In genomic region chr7:1447551-1448244, GRCh38 we compare ENCODE assay signal across 17 cellular contexts. TPM values are rescaled to one million over a fixed set of nuclear protein-coding genes. Genes with fewer than 3 reads are reported as not detected.
DNase-seq lines count a peak whose midpoint lies in the region; ATAC-seq, FAIRE-seq and TF ChIP-seq lines count a peak whose summit lies in the region.
"Had no signal": no experiment of that assay in that cellular context is flagged by ENCODE, and none has a peak within 500 bp of the region (broad histone marks: within the 10 kb centered on the region; RNA-seq: fewer than 3 reads in every experiment).

No MANE protein-coding gene starts in this region.

- H4K8ac ChIP-seq in IMR-90 (ENCODE audit: low read depth in 2 of 2, low read length in 2 of 2), result 0 out of 4 replicates have a peak overlapping the region, but pooled peaks of 1 of the 2 experiments have one; percentile 16
- H4K8ac ChIP-seq in H1 (ENCODE audit: extremely low read depth, insufficient read depth, low read length), result peak overlapping the region; percentile 71; the same call in 1 of the 2 replicates

- H3K4ac ChIP-seq in IMR-90 (ENCODE audit: low read depth, low read length) (no peak overlapping the region), H1 (replicated peaks; ENCODE audit: insufficient read length, low read depth, low read length) (no peak overlapping the region)

- H4K5ac ChIP-seq in IMR-90 (ENCODE audit: low read depth, low read length), result peak overlapping the region; percentile 93
- H4K5ac ChIP-seq in H1 (ENCODE audit: insufficient read length, low read depth, low read length), result no peak overlapping the region

- peak; percentile 77 for ATAC-seq in IMR-90 (ENCODE audit: low read depth)
- ATAC-seq in activated CD8-positive, alpha-beta T cell treated with anti-CD3 and anti-CD28 coated beads, Interleukin-2, amount 10 ng/mL, durations not matched to agents 7 days and 5 days, result no peak

- H3K4me1 ChIP-seq in IMR-90 (ENCODE audit: control insufficient read depth, insufficient read depth, low read length) (peaks cover 17% of the 10 kb centered on the region), H1 (replicated peaks in 1 of 4; ENCODE audit: control insufficient read depth in 3 of 4, insufficient read depth in 4 of 4, low read length in 3 of 4) (no peaks in the 10 kb centered on the region; a peak in 1 of 7 replicates), thymus (ENCODE audit: control insufficient read depth, insufficient read depth, low read length) (no peaks in the 10 kb centered on the region)

- POLR2A ChIA-PET in IMR-90 (lab: Charles Lee; ENCODE audit: unreplicated experiment) (no interaction called here), H1 (lab: Charles Lee; ENCODE audit: partially characterized antibody) (interaction anchor here (1.3 kb wide), 1 partner anchor 13 kb away, joined by 4 read pairs; no protein-coding TSS in a partner anchor)
- POLR2A ChIA-PET in activated CD8-positive, alpha-beta T cell treated with anti-CD3 and anti-CD28 coated beads, Interleukin-2, amount 10 ng/mL, durations not matched to agents 7 days and 5 days (lab: Charles Lee), result no interaction called here

- peaks cover 4% of the 10 kb centered on the region; the same call in 1 of the 2 replicates for H4K20me1 ChIP-seq in IMR-90 (ENCODE audit: insufficient read depth, low read length)
- H4K20me1 ChIP-seq in H1 (replicated peaks in 1 of 2; ENCODE audit: control insufficient read depth in 1 of 2, insufficient read depth in 2 of 2, low read length in 2 of 2), result no peaks in the 10 kb centered on the region

- FAIRE-seq in H1 (lab: Jason Lieb, UNC), result no peak
- FAIRE-seq: endometrium, TTC549 had no signal

- H3K79me1 ChIP-seq in IMR-90 (ENCODE audit: low read depth in 1 of 2, low read length in 2 of 2) (peaks cover 0 to 20% of the 10 kb centered on the region in 2 experiments; a peak in 3 of 4 replicates), H1 (ENCODE audit: low read depth, low read length) (no peaks in the 10 kb centered on the region)

- H3K27me3 ChIP-seq in IMR-90 (ENCODE audit: control insufficient read depth, insufficient read depth, low read length) (no peaks in the 10 kb centered on the region), H1 (replicated peaks in 1 of 4; ENCODE audit: control insufficient read depth in 3 of 4, extremely low read depth in 1 of 4, insufficient read depth in 3 of 4, low read length in 3 of 4) (no peaks in the 10 kb centered on the region), thymus (ENCODE audit: control insufficient read depth, insufficient read depth) (no peaks in the 10 kb centered on the region)
- H3K27me3 ChIP-seq: cardiac muscle cell had no signal

- H2AFZ ChIP-seq in IMR-90 (replicated peaks; ENCODE audit: low read length, poor library complexity) (no peak overlapping the region), H1 (ENCODE audit: low read length) (no peak overlapping the region)

- H3K9ac ChIP-seq in IMR-90 (ENCODE audit: low read depth, low read length) (peak overlapping the region; percentile 38; the same call in 1 of the 2 replicates), H1 (replicated peaks in 1 of 4; ENCODE audit: extremely low read depth in 1 of 4, low read depth in 3 of 4, low read length in 3 of 4) (no peak overlapping the region)

- no peak overlapping the region for H3K56ac ChIP-seq in IMR-90 (ENCODE audit: extremely low read depth, insufficient read depth, low read length)
- H3K56ac ChIP-seq in H1 (replicated peaks; ENCODE audit: insufficient read length, low read depth, low read length), result no peak overlapping the region

- intact Hi-C loops in IMR-90 (cut with micrococcal nuclease), result no loop called here

- no peaks in the 10 kb centered on the region for H3K23me2 ChIP-seq in H1 (ENCODE audit: low read depth, low read length)

- CTCF ChIA-PET in IMR-90 (lab: Yijun Ruan, JAX) (no interaction called here), H1 (lab: Charles Lee; ENCODE audit: partially characterized antibody) (interaction anchor here (1.5 to 4.9 kb wide), 4 partner anchors 10 to 26 kb away, joined by 3 to 24 read pairs (median 6); no protein-coding TSS in a partner anchor)
- CTCF ChIA-PET in activated CD8-positive, alpha-beta T cell treated with anti-CD3 and anti-CD28 coated beads, Interleukin-2, amount 10 ng/mL, durations not matched to agents 7 days and 5 days (lab: Charles Lee), result no interaction called here

- H3K9me1 ChIP-seq in IMR-90 (ENCODE audit: insufficient read depth, low read length), result no peaks in the 10 kb centered on the region

- H2AK9ac ChIP-seq in IMR-90 (replicated peaks; ENCODE audit: low read depth, low read length, poor library complexity), result peak overlapping the region; percentile 82

- TF ChIP-seq POLR2A in IMR-90 (IDR thresholded peaks at IDR 0.05; ENCODE audit: low read depth, low read length), result no peak
- no peak for TF ChIP-seq POLR2A in H1 (IDR thresholded peaks at IDR 0.05; ENCODE audit: control extremely low read depth in 1 of 2, low read depth in 2 of 2, low read length in 2 of 2)

- H4K91ac ChIP-seq in IMR-90 (ENCODE audit: insufficient read depth, low read depth, low read length) (no peak overlapping the region), H1 (replicated peaks; ENCODE audit: insufficient read length, low read length) (no peak overlapping the region)

- H3K9me3 Mint-ChIP-seq in activated CD8-positive, alpha-beta T cell treated with anti-CD3 and anti-CD28 coated beads, Interleukin-2, amount 10 ng/mL, durations not matched to agents 7 days and 5 days (ENCODE audit: insufficient read depth), result no peaks in the 10 kb centered on the region
- H3K9me3 Mint-ChIP-seq: activated CD8-positive, alpha-beta T cell treated with anti-CD3 and anti-CD28 coated beads for 36 hours had no signal

- H2BK120ac ChIP-seq in IMR-90 (ENCODE audit: low read depth, low read length), result no peak overlapping the region
- no peak overlapping the region for H2BK120ac ChIP-seq in H1 (replicated peaks; ENCODE audit: low read depth, low read length)

- H3K4me1 Mint-ChIP-seq in activated CD8-positive, alpha-beta T cell treated with anti-CD3 and anti-CD28 coated beads, Interleukin-2, amount 10 ng/mL, durations not matched to agents 7 days and 5 days (ENCODE audit: low read depth), result no peaks in the 10 kb centered on the region

- TF ChIP-seq EP300 in H1 (IDR thresholded peaks at IDR 0.05; ENCODE audit: borderline replicate concordance in 1 of 2, low read depth in 2 of 2, low read length in 2 of 2), result no peak

- H2BK12ac ChIP-seq in H1 (ENCODE audit: low read depth, low read length), result no peak overlapping the region

- H2AK5ac ChIP-seq in IMR-90 (ENCODE audit: low read depth, low read length) (no peak overlapping the region), H1 (ENCODE audit: low read depth, low read length) (no peak overlapping the region)

- no peaks in the 10 kb centered on the region for H3K36me3 Mint-ChIP-seq in activated CD8-positive, alpha-beta T cell treated with anti-CD3 and anti-CD28 coated beads, Interleukin-2, amount 10 ng/mL, durations not matched to agents 7 days and 5 days (ENCODE audit: low read depth)

- dilution Hi-C loops in IMR-90 (cut with HindIII; ENCODE audit: low sequenced_read_pairs, unreplicated experiment), result no loop called here

- no peaks in the 10 kb centered on the region for H3K79me2 ChIP-seq in H1 (ENCODE audit: control insufficient read depth in 1 of 2, insufficient read depth in 2 of 2, low read length in 2 of 2)

- H3K18ac ChIP-seq in IMR-90 (ENCODE audit: low read depth, low read length) (peak overlapping the region; percentile 33; the same call in 1 of the 2 replicates), H1 (ENCODE audit: extremely low read depth, low read length) (no peak overlapping the region)

- H3K23ac ChIP-seq in IMR-90 (ENCODE audit: low read depth, low read length), result no peak overlapping the region
- no peak overlapping the region for H3K23ac ChIP-seq in H1 (ENCODE audit: insufficient read length)

- H3K27ac ChIP-seq in IMR-90 (ENCODE audit: insufficient read depth, low read length) (peak overlapping the region; percentile 87), H1 (ENCODE audit: low read depth, low read length) (no peak overlapping the region), thymus (ENCODE audit: low read depth) (peak overlapping the region; percentile 77)
- H3K27ac ChIP-seq: cardiac muscle cell had no signal

- peak; percentile 50 for DNase-seq in IMR-90
- no peak for DNase-seq in H1 (ENCODE audit: low read depth in 1 of 2, low spot score in 2 of 2)
- DNase-seq in medulla oblongata (ENCODE audit: extremely low spot score), result peak; percentile 82
- no peak for DNase-seq in activated CD8-positive, alpha-beta T cell treated with anti-CD3 and anti-CD28 coated beads, Interleukin-2, amount 10 ng/mL, durations not matched to agents 7 days and 5 days
- no peak for DNase-seq in NCI-H345 (lab: John Stamatoyannopoulos, UW)
- DNase-seq in AML-193 (lab: John Stamatoyannopoulos, UW), result no peak
- DNase-seq: activated CD8-positive, alpha-beta T cell treated with anti-CD3 and anti-CD28 coated beads for 36 hours; activated effector memory CD4-positive, alpha-beta T cell treated with anti-CD3 and anti-CD28 coated beads, Interleukin-2, amount 50 U/mL, for 16 hours; mesendoderm; NCI-H2029 treated with DMSO at 0.1 percent for 48 hours; NCI-H82; SIG-M5; stimulated activated CD4-positive, alpha-beta T cell treated with anti-CD3 and anti-CD28 coated beads, Interleukin-1b, Interleukin-23, amount 100 ng/mL, for 48 hours had no signal

- no peaks in the 10 kb centered on the region for H3K27me3 Mint-ChIP-seq in activated CD8-positive, alpha-beta T cell treated with anti-CD3 and anti-CD28 coated beads, Interleukin-2, amount 10 ng/mL, durations not matched to agents 7 days and 5 days (ENCODE audit: low read depth)
- H3K27me3 Mint-ChIP-seq: activated CD8-positive, alpha-beta T cell treated with anti-CD3 and anti-CD28 coated beads for 36 hours had no signal

- TF ChIP-seq CTCF in IMR-90 (conservative IDR thresholded peaks at IDR 0.05; ENCODE audit: low read depth, low read length) (no peak), H1 (IDR thresholded peaks at IDR 0.05; ENCODE audit: control extremely low read depth in 1 of 3, insufficient read depth in 1 of 3, low read depth in 1 of 3, low read length in 3 of 3) (no peak)

- peak overlapping the region; percentile 29 for H2BK5ac ChIP-seq in IMR-90 (ENCODE audit: low read depth, low read length, poor library complexity, severe bottlenecking)
- H2BK5ac ChIP-seq in H1 (ENCODE audit: low read depth, low read length), result no peak overlapping the region

- H3K36me3 ChIP-seq in IMR-90 (ENCODE audit: control insufficient read depth, insufficient read depth, low read length) (peaks cover 13% of the 10 kb centered on the region; the same call in 1 of the 2 replicates), H1 (ENCODE audit: control insufficient read depth in 2 of 4, insufficient read depth in 4 of 4, low read length in 3 of 4) (no peaks in the 10 kb centered on the region), thymus (ENCODE audit: control insufficient read depth, insufficient read depth) (no peaks in the 10 kb centered on the region)
- H3K36me3 ChIP-seq: cardiac muscle cell had no signal

- TF ChIP-seq RAD21 in IMR-90 (IDR thresholded peaks at IDR 0.05; ENCODE audit: low read length) (no peak), H1 (IDR thresholded peaks at IDR 0.05 in 1 of 2, conservative IDR thresholded peaks at IDR 0.05 in 1 of 2; ENCODE audit: low read depth in 2 of 2, low read length in 2 of 2) (no peak)

- no peak overlapping the region for H2BK20ac ChIP-seq in IMR-90 (ENCODE audit: low read depth, low read length)
- H2BK20ac ChIP-seq in H1 (ENCODE audit: low read length), result no peak overlapping the region

- no peak overlapping the region for H3K4me3 ChIP-seq in IMR-90 (ENCODE audit: insufficient read depth, low read depth, low read length)
- no peak overlapping the region for H3K4me3 ChIP-seq in H1 (ENCODE audit: extremely low read depth in 1 of 4, insufficient read depth in 2 of 4, low read depth in 3 of 4, low read length in 4 of 4)
- no peak overlapping the region for H3K4me3 ChIP-seq in thymus (ENCODE audit: low read length)
- H3K4me3 ChIP-seq: cardiac muscle cell had no signal

- no peak overlapping the region; the same call in 1 of the 2 replicates for H3K4me2 ChIP-seq in IMR-90 (ENCODE audit: low read depth, low read length)
- no peak overlapping the region for H3K4me2 ChIP-seq in H1 (ENCODE audit: insufficient read depth in 1 of 2, low read depth in 2 of 2, low read length in 2 of 2)

- H3K9me3 ChIP-seq in IMR-90 (ENCODE audit: control insufficient read depth, insufficient read depth, low read length), result no peaks in the 10 kb centered on the region
- H3K9me3 ChIP-seq in H1 (ENCODE audit: insufficient read depth in 2 of 2, low read depth in 1 of 2, low read length in 1 of 2), result no peaks in the 10 kb centered on the region
- no peaks in the 10 kb centered on the region for H3K9me3 ChIP-seq in thymus (ENCODE audit: control insufficient read depth)

- WGBS in IMR-90 (ENCODE audit: extremely low coverage in 2 of 2, insufficient read length in 1 of 2), 2 experiments, result 75% methylated on average over 6 of the region's 15 CpGs; no CpG with 5 or more reads in 1 of the 2 experiments
- 91% methylated on average over 4 of the region's 15 CpGs; no CpG with 5 or more reads in 1 of the 2 experiments for WGBS in H1 (ENCODE audit: extremely low coverage in 1 of 2, insufficient coverage in 1 of 2, insufficient read length in 1 of 2, insufficient replicate concordance in 2 of 2, low coverage in 1 of 2, low lambda C conversion rate in 2 of 2, missing lambda C conversion rate in 1 of 2), 2 experiments
- 95% methylated on average over 15 of the region's 15 CpGs for WGBS in thymus

- H2BK15ac ChIP-seq in IMR-90 (ENCODE audit: low read depth, low read length) (no peak overlapping the region), H1 (ENCODE audit: low read length) (no peak overlapping the region)

- H3K14ac ChIP-seq in IMR-90 (replicated peaks; ENCODE audit: low read depth, low read length) (no peak overlapping the region), H1 (ENCODE audit: insufficient read length) (no peak overlapping the region)

- no peak overlapping the region for H3K4me3 Mint-ChIP-seq in activated CD8-positive, alpha-beta T cell treated with anti-CD3 and anti-CD28 coated beads, Interleukin-2, amount 10 ng/mL, durations not matched to agents 7 days and 5 days
- H3K4me3 Mint-ChIP-seq: activated CD8-positive, alpha-beta T cell treated with anti-CD3 and anti-CD28 coated beads for 36 hours had no signal

- in situ Hi-C loops in IMR-90 (cut with MboI; ENCODE audit: low sequenced_read_pairs), result no loop called here

- no TSS peak for BruUV-seq in IMR-90 (replicated peaks; lab: Mats Ljungman, UMichigan)

- H3K27ac Mint-ChIP-seq in activated CD8-positive, alpha-beta T cell treated with anti-CD3 and anti-CD28 coated beads, Interleukin-2, amount 10 ng/mL, durations not matched to agents 7 days and 5 days, result no peak overlapping the region
- H3K27ac Mint-ChIP-seq: activated CD8-positive, alpha-beta T cell treated with anti-CD3 and anti-CD28 coated beads for 36 hours had no signal

RNA-seq across cellular contexts. Expression of gene MICALL2, which starts 11.6 kb away (rescaled TPM):
- 6.1 and 6.6 TPM in 2 replicates for total RNA-seq in IMR-90 (2012; rRNA removed)
- polyA plus RNA-seq in IMR-90 (2012; rRNA removed) (34.1 and 37.2 TPM in 2 replicates), H1 (2011; rRNA removed) (5.3 and 7.4 TPM in 2 replicates), thymus (44.2 TPM)
- polyA plus RNA-seq in IMR-90 (2012; cell fraction: cytosol; rRNA removed), result 14.3 and 22.8 TPM in 2 replicates
- 294 and 597 TPM in 2 replicates for polyA plus RNA-seq in IMR-90 (2012; cell fraction: nucleus; rRNA removed; ENCODE audit: low replicate concordance)
- 7.7 and 8.5 TPM in 2 replicates for total RNA-seq in H1 (2021; fragmentation: NEBNext Ultra II Directional; extraction: Animal tissue kit (Norgen Biotek cat#: 25700))
- 7.2 TPM for polyA plus RNA-seq in H1 (2011; cell fraction: cytosol; rRNA removed)
- 64.5 TPM for polyA plus RNA-seq in H1 (2011; cell fraction: nucleus; rRNA removed)
- 4.7 to 12.0 TPM (median 11.0 TPM) in 4 replicates for polyA plus RNA-seq in H1 (2012, experiment 1 of 2)
- polyA plus RNA-seq in H1 (2012, experiment 2 of 2), result 4.4 TPM
- 8.1 TPM for polyA plus RNA-seq in H1 (2013, experiment 1 of 2)
- polyA plus RNA-seq in H1 (2013, experiment 2 of 2), result 6.8 TPM
- polyA minus RNA-seq in H1 (2011; rRNA and poly(A)+ RNA removed), result 8.8 and 9.6 TPM in 2 replicates
- polyA minus RNA-seq in H1 (2011; cell fraction: cytosol; rRNA and poly(A)+ RNA removed), result 5.7 TPM
- 14.6 TPM for polyA minus RNA-seq in H1 (2011; cell fraction: nucleus; rRNA and poly(A)+ RNA removed)
- total RNA-seq in activated CD8-positive, alpha-beta T cell treated with anti-CD3 and anti-CD28 coated beads, Interleukin-2, amount 10 ng/mL, durations not matched to agents 7 days and 5 days, result 1 to 10 TPM; 1.9 to 2.2 TPM

RNA-seq across cellular contexts. Expression of gene INTS1, which starts 56.5 kb away (rescaled TPM):
- 9.3 and 10.0 TPM in 2 replicates for total RNA-seq in IMR-90 (2012; rRNA removed)
- polyA plus RNA-seq in IMR-90 (2012; rRNA removed) (40.1 and 47.1 TPM in 2 replicates), H1 (2011; rRNA removed) (76.9 and 115 TPM in 2 replicates), thymus (287 TPM)
- 32.2 and 35.8 TPM in 2 replicates for polyA plus RNA-seq in IMR-90 (2012; cell fraction: cytosol; rRNA removed)
- polyA plus RNA-seq in IMR-90 (2012; cell fraction: nucleus; rRNA removed; ENCODE audit: low replicate concordance), result 80.3 and 296 TPM in 2 replicates
- 104 and 116 TPM in 2 replicates for total RNA-seq in H1 (2021; fragmentation: NEBNext Ultra II Directional; extraction: Animal tissue kit (Norgen Biotek cat#: 25700))
- polyA plus RNA-seq in H1 (2011; cell fraction: cytosol; rRNA removed), result 49.6 TPM
- 250 TPM for polyA plus RNA-seq in H1 (2011; cell fraction: nucleus; rRNA removed)
- polyA plus RNA-seq in H1 (2012, experiment 1 of 2), result 41.9 to 92.6 TPM (median 87.4 TPM) in 4 replicates
- polyA plus RNA-seq in H1 (2012, experiment 2 of 2), result 126 TPM
- polyA plus RNA-seq in H1 (2013, experiment 1 of 2), result 56.2 TPM
- 50.8 TPM for polyA plus RNA-seq in H1 (2013, experiment 2 of 2)
- 37.2 and 46.1 TPM in 2 replicates for polyA minus RNA-seq in H1 (2011; rRNA and poly(A)+ RNA removed)
- 61.9 TPM for polyA minus RNA-seq in H1 (2011; cell fraction: cytosol; rRNA and poly(A)+ RNA removed)
- polyA minus RNA-seq in H1 (2011; cell fraction: nucleus; rRNA and poly(A)+ RNA removed), result 96.2 TPM
- 100 to 1,000 TPM; 105 to 112 TPM for total RNA-seq in activated CD8-positive, alpha-beta T cell treated with anti-CD3 and anti-CD28 coated beads, Interleukin-2, amount 10 ng/mL, durations not matched to agents 7 days and 5 days

Comparison
In these comparisons a context has a peak if more than half of its experiments do, and no peak if none do; other contexts are left out.
1. DNase-seq: peak in IMR-90 (single experiment) and medulla oblongata (single experiment); none in H1 (0 of 2), activated CD8-positive, alpha-beta T cell treated with anti-CD3 and anti-CD28 coated beads, Interleukin-2, amount 10 ng/mL, durations not matched to agents 7 days and 5 days (single experiment), NCI-H345 (single experiment) and AML-193 (0 of 2).